1 cellular context compared by ENCODE assay signal in genomic region chr11:44861829-44862545, GRCh38.
TF ChIP-seq lines count a peak whose summit lies in the region.

No MANE protein-coding gene starts in this region.

TF ChIP-seq in WTC11, 78 proteins besides CTCF, POLR2A, EP300 and RAD21 (continued from another document):
- TF ChIP-seq MAX (CRISPR knock-in tag; IDR thresholded peaks at IDR 0.05), result no peak
- no peak for TF ChIP-seq ZNF423 (CRISPR knock-in tag; IDR thresholded peaks at IDR 0.05)
- no peak for TF ChIP-seq ZNF121 (CRISPR knock-in tag; IDR thresholded peaks at IDR 0.05)
